Comparison of ENCODE assay signal across 14 cellular contexts in genomic region chr12:114671664-114672476, GRCh38. TPM values are rescaled to one million over a fixed set of nuclear protein-coding genes. Genes with fewer than 3 reads are reported as not detected.
A peak's percentile ranks its signal among the peaks of the same experiment; 100 is the strongest.
DNase-seq lines count a peak whose midpoint lies in the region; ATAC-seq and TF ChIP-seq lines count a peak whose summit lies in the region.
"Had no signal": no experiment of that assay in that cellular context is flagged by ENCODE, and none has a peak within 500 bp of the region (broad histone marks: within the 10 kb centered on the region; RNA-seq: fewer than 3 reads in every experiment).

No MANE protein-coding gene starts in this region.

- no peaks in the 10 kb centered on the region for H3K27me3 ChIP-seq in aorta (ENCODE audit: control insufficient read depth in 1 of 2, insufficient read depth in 2 of 2, low read length in 1 of 2)

- H3K27ac Mint-ChIP-seq in neural crest cell (ENCODE audit: unreplicated experiment): no peak overlapping the region
- H3K27ac Mint-ChIP-seq in T-helper 17 cell: no peak overlapping the region
- H3K27ac Mint-ChIP-seq: effector memory CD8-positive, alpha-beta T cell had no signal

- intact Hi-C loops in aorta (cut with DNase I): no loop called here

- H3K36me3 Mint-ChIP-seq in neural crest cell (ENCODE audit: low read depth): peaks cover 3% of the 10 kb centered on the region
- H3K36me3 Mint-ChIP-seq in T-helper 17 cell (ENCODE audit: low read depth): no peaks in the 10 kb centered on the region

- H3K27ac ChIP-seq in aorta (ENCODE audit: low read depth in 1 of 2, low read length in 2 of 2): no peak overlapping the region
- H3K27ac ChIP-seq: BLaER1 treated with 17β-estradiol and CSF1 and Interleukin-3, amounts not matched to agents 10 nM and 100 nM had no signal

- H3K9me3 ChIP-seq in aorta (ENCODE audit: control insufficient read depth, low read length) (no peaks in the 10 kb centered on the region), T-helper 17 cell (ENCODE audit: control insufficient read depth, low read length, poor library complexity, severe bottlenecking) (no peaks in the 10 kb centered on the region)

- H3K36me3 ChIP-seq in aorta (ENCODE audit: control insufficient read depth in 1 of 2, insufficient read depth in 2 of 2, low read length in 1 of 2): peaks cover 0 to 3% of the 10 kb centered on the region in 2 donors

- H3K27me3 Mint-ChIP-seq in neural crest cell (ENCODE audit: low read depth) (peaks cover 98% of the 10 kb centered on the region), T-helper 17 cell (peaks cover 68% of the 10 kb centered on the region)

- H3K4me3 Mint-ChIP-seq in neural crest cell: peak overlapping the region; percentile 56
- no peak overlapping the region for H3K4me3 Mint-ChIP-seq in T-helper 17 cell
- H3K4me3 Mint-ChIP-seq: effector memory CD8-positive, alpha-beta T cell had no signal

- no peak for TF ChIP-seq CTCF in neural crest cell (conservative IDR thresholded peaks at IDR 0.05)

- no peaks in the 10 kb centered on the region for H3K4me1 ChIP-seq in aorta (ENCODE audit: control insufficient read depth in 1 of 2, insufficient read depth in 2 of 2, low read length in 2 of 2)

- H3K4me1 Mint-ChIP-seq in neural crest cell (peaks cover 26% of the 10 kb centered on the region), T-helper 17 cell (no peaks in the 10 kb centered on the region)

- DNase-seq in AG08395 (ENCODE audit: low spot score): peak; percentile 41
- DNase-seq in HuH-7.5 (ENCODE audit: low spot score): peak; percentile 11
- DNase-seq in fibroblast of gingiva (ENCODE audit: low read depth): peak; percentile 78
- no peak for DNase-seq in neural crest cell (ENCODE audit: low read depth, low spot score)
- DNase-seq in aorta: no peak
- DNase-seq in T-helper 17 cell: no peak
- no peak for DNase-seq in NCI-H82 treated with DMSO at 0.1 percent for 48 hours (lab: John Stamatoyannopoulos, UW; ENCODE audit: unreplicated experiment)
- DNase-seq in stimulated activated naive CD4-positive, alpha-beta T cell treated with Interleukin-2 at 50 U/mL for 16 hours (lab: John Stamatoyannopoulos, UW): no peak
- DNase-seq: activated naive CD4-positive, alpha-beta T cell treated with Interleukin-2 at 50 U/mL for 16 hours; effector memory CD8-positive, alpha-beta T cell; NCI-H226; small intestine had no signal

- ATAC-seq in aorta (ENCODE audit: low FRiP score): no peak
- no peak for ATAC-seq in T-helper 17 cell
- ATAC-seq: effector memory CD8-positive, alpha-beta T cell; left lobe of liver had no signal

- no peak overlapping the region for H3K4me3 ChIP-seq in aorta (ENCODE audit: low read length in 2 of 2)
- H3K4me3 ChIP-seq: BLaER1 treated with 17β-estradiol and CSF1 and Interleukin-3, amounts not matched to agents 10 nM and 100 nM had no signal

- 50 to 77% methylated on average over 54 to 55 of the region's 55 CpGs for WGBS in aorta, 2 donors

- H3K9me3 Mint-ChIP-seq in neural crest cell: no peaks in the 10 kb centered on the region
- H3K9me3 Mint-ChIP-seq: effector memory CD8-positive, alpha-beta T cell had no signal

RNA-seq across cellular contexts. Expression of gene TBX3, which starts 12.1 kb away (rescaled TPM):
- total RNA-seq in neural crest cell: 0.91 and 0.96 TPM in 2 replicates
- 1 to 10 TPM; 3.7 to 6.8 TPM for total RNA-seq in aorta
- polyA plus RNA-seq in aorta: 1 to 10 TPM; 2.2 to 5.1 TPM
- total RNA-seq in T-helper 17 cell: under 1 TPM in 1 of 2 donors, not detected in 1; 0.10 TPM

Comparison
In these comparisons a context has a peak if more than half of its experiments do, and no peak if none do; other contexts are left out.
1. DNase-seq: peak in AG08395 (single experiment), HuH-7.5 (single experiment) and fibroblast of gingiva (single experiment); none in neural crest cell (single experiment), aorta (0 of 2), T-helper 17 cell (0 of 3), NCI-H82 treated with DMSO at 0.1 percent for 48 hours (single experiment) and stimulated activated naive CD4-positive, alpha-beta T cell treated with Interleukin-2 at 50 U/mL for 16 hours (single experiment).